ENCODE assay signal across 1 cellular context in the genomic region with DNA sequence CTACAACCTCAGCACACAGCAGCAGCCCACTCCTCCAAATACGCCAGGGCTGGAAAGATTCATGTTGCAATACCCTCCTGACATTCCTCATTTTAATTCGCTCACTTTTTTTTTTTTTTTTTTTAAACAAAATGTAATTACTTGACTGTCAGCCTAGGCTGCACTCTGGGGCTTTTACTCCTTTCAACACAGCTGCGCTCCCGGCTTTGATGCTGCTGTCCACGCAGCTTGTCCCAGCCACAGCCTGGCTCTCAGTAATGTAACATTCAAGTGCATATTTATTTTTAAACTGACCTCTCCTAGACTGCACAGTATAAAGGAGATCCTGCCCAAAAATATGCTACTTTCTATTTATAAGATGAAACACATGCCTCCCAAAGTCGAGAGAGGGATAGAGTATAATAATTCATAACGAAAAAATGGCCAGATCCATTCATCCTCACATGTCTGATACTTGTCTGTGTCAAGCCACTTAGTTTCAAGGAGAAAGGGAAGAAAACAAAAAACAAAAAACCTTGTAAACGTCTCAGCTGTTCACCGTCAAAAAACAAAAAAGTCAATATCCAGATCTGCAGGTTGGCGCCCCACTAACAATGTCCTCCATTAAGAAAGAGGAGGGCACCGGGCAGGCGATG.
TF ChIP-seq lines count a peak whose summit lies in the region.

No MANE protein-coding gene starts in this region.

TF ChIP-seq in GM23338, 12 proteins besides CTCF, POLR2A, EP300 and RAD21 (continued from another document):
- TF ChIP-seq, protein P1, sequence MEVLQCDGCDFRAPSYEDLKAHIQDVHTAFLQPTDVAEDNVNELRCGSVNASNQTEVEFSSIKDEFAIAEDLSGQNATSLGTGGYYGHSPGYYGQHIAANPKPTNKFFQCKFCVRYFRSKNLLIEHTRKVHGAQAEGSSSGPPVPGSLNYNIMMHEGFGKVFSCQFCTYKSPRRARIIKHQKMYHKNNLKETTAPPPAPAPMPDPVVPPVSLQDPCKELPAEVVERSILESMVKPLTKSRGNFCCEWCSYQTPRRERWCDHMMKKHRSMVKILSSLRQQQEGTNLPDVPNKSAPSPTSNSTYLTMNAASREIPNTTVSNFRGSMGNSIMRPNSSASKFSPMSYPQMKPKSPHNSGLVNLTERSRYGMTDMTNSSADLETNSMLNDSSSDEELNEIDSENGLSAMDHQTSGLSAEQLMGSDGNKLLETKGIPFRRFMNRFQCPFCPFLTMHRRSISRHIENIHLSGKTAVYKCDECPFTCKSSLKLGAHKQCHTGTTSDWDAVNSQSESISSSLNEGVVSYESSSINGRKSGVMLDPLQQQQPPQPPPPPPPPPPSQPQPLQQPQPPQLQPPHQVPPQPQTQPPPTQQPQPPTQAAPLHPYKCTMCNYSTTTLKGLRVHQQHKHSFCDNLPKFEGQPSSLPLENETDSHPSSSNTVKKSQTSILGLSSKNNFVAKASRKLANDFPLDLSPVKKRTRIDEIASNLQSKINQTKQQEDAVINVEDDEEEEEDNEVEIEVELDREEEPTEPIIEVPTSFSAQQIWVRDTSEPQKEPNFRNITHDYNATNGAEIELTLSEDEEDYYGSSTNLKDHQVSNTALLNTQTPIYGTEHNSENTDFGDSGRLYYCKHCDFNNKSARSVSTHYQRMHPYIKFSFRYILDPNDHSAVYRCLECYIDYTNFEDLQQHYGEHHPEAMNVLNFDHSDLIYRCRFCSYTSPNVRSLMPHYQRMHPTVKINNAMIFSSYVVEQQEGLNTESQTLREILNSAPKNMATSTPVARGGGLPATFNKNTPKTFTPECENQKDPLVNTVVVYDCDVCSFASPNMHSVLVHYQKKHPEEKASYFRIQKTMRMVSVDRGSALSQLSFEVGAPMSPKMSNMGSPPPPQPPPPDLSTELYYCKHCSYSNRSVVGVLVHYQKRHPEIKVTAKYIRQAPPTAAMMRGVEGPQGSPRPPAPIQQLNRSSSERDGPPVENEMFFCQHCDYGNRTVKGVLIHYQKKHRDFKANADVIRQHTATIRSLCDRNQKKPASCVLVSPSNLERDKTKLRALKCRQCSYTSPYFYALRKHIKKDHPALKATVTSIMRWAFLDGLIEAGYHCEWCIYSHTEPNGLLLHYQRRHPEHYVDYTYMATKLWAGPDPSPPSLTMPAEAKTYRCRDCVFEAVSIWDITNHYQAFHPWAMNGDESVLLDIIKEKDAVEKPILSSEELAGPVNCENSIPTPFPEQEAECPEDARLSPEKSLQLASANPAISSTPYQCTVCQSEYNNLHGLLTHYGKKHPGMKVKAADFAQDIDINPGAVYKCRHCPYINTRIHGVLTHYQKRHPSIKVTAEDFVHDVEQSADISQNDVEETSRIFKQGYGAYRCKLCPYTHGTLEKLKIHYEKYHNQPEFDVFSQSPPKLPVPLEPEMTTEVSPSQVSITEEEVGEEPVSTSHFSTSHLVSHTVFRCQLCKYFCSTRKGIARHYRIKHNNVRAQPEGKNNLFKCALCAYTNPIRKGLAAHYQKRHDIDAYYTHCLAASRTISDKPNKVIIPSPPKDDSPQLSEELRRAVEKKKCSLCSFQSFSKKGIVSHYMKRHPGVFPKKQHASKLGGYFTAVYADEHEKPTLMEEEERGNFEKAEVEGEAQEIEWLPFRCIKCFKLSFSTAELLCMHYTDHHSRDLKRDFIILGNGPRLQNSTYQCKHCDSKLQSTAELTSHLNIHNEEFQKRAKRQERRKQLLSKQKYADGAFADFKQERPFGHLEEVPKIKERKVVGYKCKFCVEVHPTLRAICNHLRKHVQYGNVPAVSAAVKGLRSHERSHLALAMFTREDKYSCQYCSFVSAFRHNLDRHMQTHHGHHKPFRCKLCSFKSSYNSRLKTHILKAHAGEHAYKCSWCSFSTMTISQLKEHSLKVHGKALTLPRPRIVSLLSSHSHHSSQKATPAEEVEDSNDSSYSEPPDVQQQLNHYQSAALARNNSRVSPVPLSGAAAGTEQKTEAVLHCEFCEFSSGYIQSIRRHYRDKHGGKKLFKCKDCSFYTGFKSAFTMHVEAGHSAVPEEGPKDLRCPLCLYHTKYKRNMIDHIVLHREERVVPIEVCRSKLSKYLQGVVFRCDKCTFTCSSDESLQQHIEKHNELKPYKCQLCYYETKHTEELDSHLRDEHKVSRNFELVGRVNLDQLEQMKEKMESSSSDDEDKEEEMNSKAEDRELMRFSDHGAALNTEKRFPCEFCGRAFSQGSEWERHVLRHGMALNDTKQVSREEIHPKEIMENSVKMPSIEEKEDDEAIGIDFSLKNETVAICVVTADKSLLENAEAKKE (CRISPR knock-in tag; IDR thresholded peaks at IDR 0.05) = no peak
- TF ChIP-seq, protein P2, sequence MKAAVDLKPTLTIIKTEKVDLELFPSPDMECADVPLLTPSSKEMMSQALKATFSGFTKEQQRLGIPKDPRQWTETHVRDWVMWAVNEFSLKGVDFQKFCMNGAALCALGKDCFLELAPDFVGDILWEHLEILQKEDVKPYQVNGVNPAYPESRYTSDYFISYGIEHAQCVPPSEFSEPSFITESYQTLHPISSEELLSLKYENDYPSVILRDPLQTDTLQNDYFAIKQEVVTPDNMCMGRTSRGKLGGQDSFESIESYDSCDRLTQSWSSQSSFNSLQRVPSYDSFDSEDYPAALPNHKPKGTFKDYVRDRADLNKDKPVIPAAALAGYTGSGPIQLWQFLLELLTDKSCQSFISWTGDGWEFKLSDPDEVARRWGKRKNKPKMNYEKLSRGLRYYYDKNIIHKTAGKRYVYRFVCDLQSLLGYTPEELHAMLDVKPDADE (IDR thresholded peaks at IDR 0.05) = no peak
- TF ChIP-seq ZNF331 (CRISPR knock-in tag; IDR thresholded peaks at IDR 0.05; ENCODE audit: low read depth) (no peak), STAT1 (IDR thresholded peaks at IDR 0.05; ENCODE audit: unreplicated experiment) (no peak), POLR2AphosphoS5 (IDR thresholded peaks at IDR 0.05; ENCODE audit: low read depth) (no peak), JUNB (IDR thresholded peaks at IDR 0.05; ENCODE audit: unreplicated experiment) (no peak), NANOG (IDR thresholded peaks at IDR 0.05; ENCODE audit: borderline replicate concordance) (no peak), EZH2 (IDR thresholded peaks at IDR 0.05; ENCODE audit: low read depth, unreplicated experiment) (no peak), EZH2phosphoT487 (IDR thresholded peaks at IDR 0.05; ENCODE audit: unreplicated experiment) (no peak)
- TF ChIP-seq, protein P3, sequence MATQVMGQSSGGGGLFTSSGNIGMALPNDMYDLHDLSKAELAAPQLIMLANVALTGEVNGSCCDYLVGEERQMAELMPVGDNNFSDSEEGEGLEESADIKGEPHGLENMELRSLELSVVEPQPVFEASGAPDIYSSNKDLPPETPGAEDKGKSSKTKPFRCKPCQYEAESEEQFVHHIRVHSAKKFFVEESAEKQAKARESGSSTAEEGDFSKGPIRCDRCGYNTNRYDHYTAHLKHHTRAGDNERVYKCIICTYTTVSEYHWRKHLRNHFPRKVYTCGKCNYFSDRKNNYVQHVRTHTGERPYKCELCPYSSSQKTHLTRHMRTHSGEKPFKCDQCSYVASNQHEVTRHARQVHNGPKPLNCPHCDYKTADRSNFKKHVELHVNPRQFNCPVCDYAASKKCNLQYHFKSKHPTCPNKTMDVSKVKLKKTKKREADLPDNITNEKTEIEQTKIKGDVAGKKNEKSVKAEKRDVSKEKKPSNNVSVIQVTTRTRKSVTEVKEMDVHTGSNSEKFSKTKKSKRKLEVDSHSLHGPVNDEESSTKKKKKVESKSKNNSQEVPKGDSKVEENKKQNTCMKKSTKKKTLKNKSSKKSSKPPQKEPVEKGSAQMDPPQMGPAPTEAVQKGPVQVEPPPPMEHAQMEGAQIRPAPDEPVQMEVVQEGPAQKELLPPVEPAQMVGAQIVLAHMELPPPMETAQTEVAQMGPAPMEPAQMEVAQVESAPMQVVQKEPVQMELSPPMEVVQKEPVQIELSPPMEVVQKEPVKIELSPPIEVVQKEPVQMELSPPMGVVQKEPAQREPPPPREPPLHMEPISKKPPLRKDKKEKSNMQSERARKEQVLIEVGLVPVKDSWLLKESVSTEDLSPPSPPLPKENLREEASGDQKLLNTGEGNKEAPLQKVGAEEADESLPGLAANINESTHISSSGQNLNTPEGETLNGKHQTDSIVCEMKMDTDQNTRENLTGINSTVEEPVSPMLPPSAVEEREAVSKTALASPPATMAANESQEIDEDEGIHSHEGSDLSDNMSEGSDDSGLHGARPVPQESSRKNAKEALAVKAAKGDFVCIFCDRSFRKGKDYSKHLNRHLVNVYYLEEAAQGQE (IDR thresholded peaks at IDR 0.05; ENCODE audit: unreplicated experiment) = no peak
TF ChIP-seq in GM23338: peak in this region for 0.
